Comparison of ENCODE assay signal across 9 cellular contexts in genomic region chrX:13733506-13733905, GRCh38. TPM values are rescaled to one million over a fixed set of nuclear protein-coding genes. Genes with fewer than 3 reads are reported as not detected.
DNase-seq lines count a peak whose midpoint lies in the region; ATAC-seq, FAIRE-seq and TF ChIP-seq lines count a peak whose summit lies in the region.
"Had no signal": no experiment of that assay in that cellular context is flagged by ENCODE, and none has a peak within 500 bp of the region (broad histone marks: within the 10 kb centered on the region; RNA-seq: fewer than 3 reads in every experiment).

No MANE protein-coding gene starts in this region.

- H3K9me3 Mint-ChIP-seq in CD4-positive, CD25-positive, alpha-beta regulatory T cell, result peaks cover 0 to 5% (median 0%) of the 10 kb centered on the region in 7 donors

- H4K91ac ChIP-seq in H1 (replicated peaks; ENCODE audit: insufficient read length, low read length) (no peak overlapping the region), neuronal stem cell (ENCODE audit: low read depth, low read length, poor library complexity) (no peak overlapping the region)

- peaks cover 25% of the 10 kb centered on the region for H3K4me1 ChIP-seq in CD4-positive, CD25-positive, alpha-beta regulatory T cell (ENCODE audit: control insufficient read depth, insufficient read depth, low read length, poor library complexity, severe bottlenecking)
- H3K4me1 ChIP-seq in NT2/D1 (ENCODE audit: insufficient read depth, insufficient read length) (no peaks in the 10 kb centered on the region), H1 (replicated peaks in 1 of 4; ENCODE audit: control insufficient read depth in 3 of 4, insufficient read depth in 4 of 4, low read length in 3 of 4) (no peaks in the 10 kb centered on the region), neuronal stem cell (ENCODE audit: control insufficient read depth in 2 of 2, insufficient read depth in 1 of 2, low read depth in 1 of 2, low read length in 2 of 2) (peaks cover 2 to 7% of the 10 kb centered on the region in 2 donors)

- no peak overlapping the region for H2BK15ac ChIP-seq in H1 (ENCODE audit: low read length)
- H2BK15ac ChIP-seq in neuronal stem cell (ENCODE audit: low read length), result no peak overlapping the region

- H3K4me2 ChIP-seq in H1 (ENCODE audit: insufficient read depth in 1 of 2, low read depth in 2 of 2, low read length in 2 of 2) (peak overlapping the region; percentile 65 to 69), neuronal stem cell (ENCODE audit: insufficient read depth, low read length, poor library complexity, severe bottlenecking) (peak overlapping the region; percentile 33)

- no peak overlapping the region for H2AK5ac ChIP-seq in H1 (ENCODE audit: low read depth, low read length)
- H2AK5ac ChIP-seq in neuronal stem cell (ENCODE audit: low read depth, low read length), result no peak overlapping the region

- no peak overlapping the region for H3K56ac ChIP-seq in H1 (replicated peaks; ENCODE audit: insufficient read length, low read depth, low read length)

- TF ChIP-seq EP300 in H1 (IDR thresholded peaks at IDR 0.05; ENCODE audit: borderline replicate concordance in 1 of 2, low read depth in 2 of 2, low read length in 2 of 2), result no peak

- H3K27me3 Mint-ChIP-seq in CD4-positive, CD25-positive, alpha-beta regulatory T cell, result no peaks in the 10 kb centered on the region

- H3K79me1 ChIP-seq in H1 (ENCODE audit: low read depth, low read length) (0 out of 2 replicates have a peak, but pooled peaks cover 3% of the 10 kb centered on the region), neuronal stem cell (ENCODE audit: low read depth, low read length) (peaks cover 2% of the 10 kb centered on the region)

- H3K27ac ChIP-seq in CD4-positive, CD25-positive, alpha-beta regulatory T cell (ENCODE audit: insufficient read depth, low read length, poor library complexity, severe bottlenecking), result peak overlapping the region; percentile 98
- H3K27ac ChIP-seq in H1 (ENCODE audit: low read depth, low read length), result no peak overlapping the region
- H3K27ac ChIP-seq in neuronal stem cell (replicated peaks; ENCODE audit: low read length), result no peak overlapping the region

- no peak for ATAC-seq in CD4-positive, CD25-positive, alpha-beta regulatory T cell (ENCODE audit: low read depth in 2 of 2)
- ATAC-seq in esophagus mucosa, result no peak

- POLR2A ChIA-PET in H1 (lab: Charles Lee; ENCODE audit: partially characterized antibody), result interaction anchor here (0.6 to 3.1 kb wide), 9 partner anchors 8 to 296 kb away, joined by 3 to 20 read pairs (median 4); partner anchors contain the start of gene GEMIN8

- TF ChIP-seq POLR2A in H1 (IDR thresholded peaks at IDR 0.05; ENCODE audit: control extremely low read depth in 1 of 2, low read depth in 2 of 2, low read length in 2 of 2), result no peak

- H4K8ac ChIP-seq in H1 (ENCODE audit: extremely low read depth, insufficient read depth, low read length) (no peak overlapping the region), neuronal stem cell (ENCODE audit: low read depth, low read length) (no peak overlapping the region)

- no peak overlapping the region for H4K5ac ChIP-seq in H1 (ENCODE audit: insufficient read length, low read depth, low read length)

- peaks cover 0 to 42% of the 10 kb centered on the region in 2 experiments; a peak in 3 of 4 replicates for H3K79me2 ChIP-seq in H1 (ENCODE audit: control insufficient read depth in 1 of 2, insufficient read depth in 2 of 2, low read length in 2 of 2)

- no peak for DNase-seq in CD4-positive, CD25-positive, alpha-beta regulatory T cell
- no peak for DNase-seq in NT2/D1 (ENCODE audit: low read depth, low spot score)
- DNase-seq in H1 (ENCODE audit: low read depth in 1 of 2, low spot score in 2 of 2), result no peak
- DNase-seq in neuronal stem cell (ENCODE audit: low spot score), result no peak
- DNase-seq in NCI-H146 (lab: John Stamatoyannopoulos, UW), result no peak
- DNase-seq in KG1 (lab: John Stamatoyannopoulos, UW), result no peak
- no peak for DNase-seq in activated CD4-positive, CD25-positive, alpha-beta regulatory T cell (lab: John Stamatoyannopoulos, UW)
- DNase-seq: T1000 had no signal

- peak overlapping the region; percentile 96 to 97 (median 96) for H3K27ac Mint-ChIP-seq in CD4-positive, CD25-positive, alpha-beta regulatory T cell

- H3K36me3 ChIP-seq in CD4-positive, CD25-positive, alpha-beta regulatory T cell (ENCODE audit: control insufficient read depth, insufficient read depth, low read length), result peaks cover 8% of the 10 kb centered on the region
- H3K36me3 ChIP-seq in NT2/D1 (ENCODE audit: insufficient read depth, insufficient read length, low read length), result peaks cover 40% of the 10 kb centered on the region
- H3K36me3 ChIP-seq in H1 (ENCODE audit: control insufficient read depth in 2 of 4, insufficient read depth in 4 of 4, low read length in 3 of 4), result peaks cover 0 to 24% (median 2%) of the 10 kb centered on the region in 4 experiments; a peak in 2 of 8 replicates
- peaks cover 0 to 32% of the 10 kb centered on the region in 2 donors for H3K36me3 ChIP-seq in neuronal stem cell (replicated peaks in 1 of 2; ENCODE audit: control insufficient read depth in 2 of 2, insufficient read depth in 2 of 2, low read length in 2 of 2)

- H3K4me1 Mint-ChIP-seq in CD4-positive, CD25-positive, alpha-beta regulatory T cell, result peaks cover 35 to 78% (median 38%) of the 10 kb centered on the region in 4 donors

- TF ChIP-seq CTCF in H1 (IDR thresholded peaks at IDR 0.05; ENCODE audit: control extremely low read depth in 1 of 3, insufficient read depth in 1 of 3, low read depth in 1 of 3, low read length in 3 of 3), result no peak

- no peaks in the 10 kb centered on the region for H3K23me2 ChIP-seq in H1 (ENCODE audit: low read depth, low read length)

- H3K14ac ChIP-seq in H1 (ENCODE audit: insufficient read length) (no peak overlapping the region), neuronal stem cell (ENCODE audit: low read length) (no peak overlapping the region)

- H3K4ac ChIP-seq in H1 (replicated peaks; ENCODE audit: insufficient read length, low read depth, low read length), result no peak overlapping the region
- H3K4ac ChIP-seq in neuronal stem cell (ENCODE audit: low read length), result no peak overlapping the region

- peak overlapping the region; percentile 89 for H3K4me3 ChIP-seq in CD4-positive, CD25-positive, alpha-beta regulatory T cell (ENCODE audit: low read depth, low read length)
- H3K4me3 ChIP-seq in NT2/D1 (ENCODE audit: insufficient read length, low read depth), result peak overlapping the region; percentile 80
- H3K4me3 ChIP-seq in H1 (ENCODE audit: extremely low read depth in 1 of 4, insufficient read depth in 2 of 4, low read depth in 3 of 4, low read length in 4 of 4), result peak overlapping the region; percentile 80 to 92 (median 86)
- H3K4me3 ChIP-seq in neuronal stem cell (ENCODE audit: low read length in 2 of 2), result peak overlapping the region in 1 of 2 donors; percentile 74

- H2BK5ac ChIP-seq in H1 (ENCODE audit: low read depth, low read length) (no peak overlapping the region), neuronal stem cell (ENCODE audit: low read length) (no peak overlapping the region)

- H3K27me3 ChIP-seq in CD4-positive, CD25-positive, alpha-beta regulatory T cell (ENCODE audit: control insufficient read depth, insufficient read depth, low read length), result no peaks in the 10 kb centered on the region
- H3K27me3 ChIP-seq in NT2/D1 (ENCODE audit: insufficient read depth, insufficient read length) (no peaks in the 10 kb centered on the region), H1 (replicated peaks in 1 of 4; ENCODE audit: control insufficient read depth in 3 of 4, extremely low read depth in 1 of 4, insufficient read depth in 3 of 4, low read length in 3 of 4) (no peaks in the 10 kb centered on the region), neuronal stem cell (ENCODE audit: control insufficient read depth in 3 of 3, insufficient read depth in 3 of 3, low read depth in 1 of 3, low read length in 3 of 3) (no peaks in the 10 kb centered on the region)

- H4K20me1 ChIP-seq in H1 (replicated peaks in 1 of 2; ENCODE audit: control insufficient read depth in 1 of 2, insufficient read depth in 2 of 2, low read length in 2 of 2), result no peaks in the 10 kb centered on the region

- H3K36me3 Mint-ChIP-seq in CD4-positive, CD25-positive, alpha-beta regulatory T cell, result peaks cover 29% of the 10 kb centered on the region

- no peak overlapping the region for H2BK120ac ChIP-seq in H1 (replicated peaks; ENCODE audit: low read depth, low read length)
- H2BK120ac ChIP-seq in neuronal stem cell (ENCODE audit: low read depth, low read length), result no peak overlapping the region

- TF ChIP-seq RAD21 in H1 (IDR thresholded peaks at IDR 0.05 in 1 of 2, conservative IDR thresholded peaks at IDR 0.05 in 1 of 2; ENCODE audit: low read depth in 2 of 2, low read length in 2 of 2), result no peak

- H3K18ac ChIP-seq in H1 (ENCODE audit: extremely low read depth, low read length), result no peak overlapping the region
- no peak overlapping the region for H3K18ac ChIP-seq in neuronal stem cell (ENCODE audit: low read length)

- peak overlapping the region; percentile 91 to 99 (median 98) for H3K4me3 Mint-ChIP-seq in CD4-positive, CD25-positive, alpha-beta regulatory T cell

- no peak overlapping the region for H3K23ac ChIP-seq in H1 (ENCODE audit: insufficient read length)
- H3K23ac ChIP-seq in neuronal stem cell (ENCODE audit: low read depth, low read length, poor library complexity), result no peak overlapping the region

- FAIRE-seq in H1 (lab: Jason Lieb, UNC), result no peak

- H2BK12ac ChIP-seq in H1 (ENCODE audit: low read depth, low read length) (no peak overlapping the region), neuronal stem cell (ENCODE audit: low read length) (no peak overlapping the region)

- no peak overlapping the region for H2BK20ac ChIP-seq in H1 (ENCODE audit: low read length)

- CTCF ChIA-PET in H1 (lab: Charles Lee; ENCODE audit: partially characterized antibody), result interaction anchor here (1.2 kb wide), 1 partner anchor 15 kb away, joined by 3 read pairs; no protein-coding TSS in a partner anchor

- no peak overlapping the region for H2AFZ ChIP-seq in H1 (ENCODE audit: low read length)
- peak overlapping the region; percentile 92 for H2AFZ ChIP-seq in neuronal stem cell (ENCODE audit: low read length)

- 73% methylated on average over 4 of the region's 4 CpGs; no CpG with 5 or more reads in 1 of the 2 experiments for WGBS in H1 (ENCODE audit: extremely low coverage in 1 of 2, insufficient coverage in 1 of 2, insufficient read length in 1 of 2, insufficient replicate concordance in 2 of 2, low coverage in 1 of 2, low lambda C conversion rate in 2 of 2, missing lambda C conversion rate in 1 of 2), 2 experiments
- no CpG with 5 or more reads among the region's 4 CpGs for WGBS in neuronal stem cell (ENCODE audit: extremely low coverage in 2 of 2, insufficient read length in 2 of 2, insufficient replicate concordance in 1 of 2), 2 donors

- peak overlapping the region; percentile 84 for H3K9ac ChIP-seq in NT2/D1 (ENCODE audit: insufficient read length, low read depth)
- peak overlapping the region; percentile 74 to 97 (median 86); a peak in 6 of 7 replicates for H3K9ac ChIP-seq in H1 (replicated peaks in 1 of 4; ENCODE audit: extremely low read depth in 1 of 4, low read depth in 3 of 4, low read length in 3 of 4)
- no peak overlapping the region for H3K9ac ChIP-seq in neuronal stem cell (ENCODE audit: low read depth, low read length, poor library complexity)

- H3K9me3 ChIP-seq in CD4-positive, CD25-positive, alpha-beta regulatory T cell (ENCODE audit: control insufficient read depth in 2 of 2, low read length in 2 of 2), result no peaks in the 10 kb centered on the region
- H3K9me3 ChIP-seq in NT2/D1 (ENCODE audit: insufficient read depth, low read length), result no peaks in the 10 kb centered on the region
- H3K9me3 ChIP-seq in H1 (ENCODE audit: insufficient read depth in 2 of 2, low read depth in 1 of 2, low read length in 1 of 2), result no peaks in the 10 kb centered on the region
- H3K9me3 ChIP-seq in neuronal stem cell (replicated peaks in 1 of 2; ENCODE audit: control insufficient read depth in 2 of 2, insufficient read depth in 1 of 2, low read depth in 1 of 2, low read length in 2 of 2), result no peaks in the 10 kb centered on the region

RNA-seq across cellular contexts. Expression of gene TRAPPC2, which starts 0.9 kb away (rescaled TPM):
- 31.3 TPM for total RNA-seq in CD4-positive, CD25-positive, alpha-beta regulatory T cell
- polyA plus RNA-seq in CD4-positive, CD25-positive, alpha-beta regulatory T cell, result 10 to 100 TPM; 36.8 to 46.9 (median 41.1) TPM
- 10.8 and 11.6 TPM in 2 replicates for total RNA-seq in H1 (2021; fragmentation: NEBNext Ultra II Directional; extraction: Animal tissue kit (Norgen Biotek cat#: 25700))
- polyA plus RNA-seq in H1 (2011; rRNA removed), result 5.8 and 6.7 TPM in 2 replicates
- 6.5 TPM for polyA plus RNA-seq in H1 (2011; cell fraction: cytosol; rRNA removed)
- polyA plus RNA-seq in H1 (2011; cell fraction: nucleus; rRNA removed), result 4.3 TPM
- polyA plus RNA-seq in H1 (2012, experiment 1 of 2), result 7.2 to 18.2 TPM (median 9.8 TPM) in 4 replicates
- polyA plus RNA-seq in H1 (2012, experiment 2 of 2), result 3.8 TPM
- polyA plus RNA-seq in H1 (2013, experiment 1 of 2), result 6.3 TPM
- polyA plus RNA-seq in H1 (2013, experiment 2 of 2), result 5.7 TPM
- 11.9 and 15.4 TPM in 2 replicates for polyA minus RNA-seq in H1 (2011; rRNA and poly(A)+ RNA removed)
- polyA minus RNA-seq in H1 (2011; cell fraction: cytosol; rRNA and poly(A)+ RNA removed), result 8.9 TPM
- polyA minus RNA-seq in H1 (2011; cell fraction: nucleus; rRNA and poly(A)+ RNA removed), result 11.1 TPM
- 8.2 TPM for polyA plus RNA-seq in neuronal stem cell (2013, experiment 1 of 2)
- polyA plus RNA-seq in neuronal stem cell (2013, experiment 2 of 2), result 9.0 TPM
- total RNA-seq in esophagus mucosa, result 15.0 TPM

RNA-seq across cellular contexts. Expression of gene OFD1, which starts 1.0 kb away (rescaled TPM):
- total RNA-seq in CD4-positive, CD25-positive, alpha-beta regulatory T cell, result 79.9 TPM
- 10 to 100 TPM; 26.9 to 36.3 (median 32.0) TPM for polyA plus RNA-seq in CD4-positive, CD25-positive, alpha-beta regulatory T cell
- 21.4 and 23.4 TPM in 2 replicates for total RNA-seq in H1 (2021; fragmentation: NEBNext Ultra II Directional; extraction: Animal tissue kit (Norgen Biotek cat#: 25700))
- 8.0 and 9.0 TPM in 2 replicates for polyA plus RNA-seq in H1 (2011; rRNA removed)
- 13.0 TPM for polyA plus RNA-seq in H1 (2011; cell fraction: cytosol; rRNA removed)
- 29.0 TPM for polyA plus RNA-seq in H1 (2011; cell fraction: nucleus; rRNA removed)
- polyA plus RNA-seq in H1 (2012, experiment 1 of 2), result 13.9 to 22.7 TPM (median 15.7 TPM) in 4 replicates
- 1.1 TPM for polyA plus RNA-seq in H1 (2012, experiment 2 of 2)
- 28.4 TPM for polyA plus RNA-seq in H1 (2013, experiment 1 of 2)
- 23.2 TPM for polyA plus RNA-seq in H1 (2013, experiment 2 of 2)
- 8.5 and 10.2 TPM in 2 replicates for polyA minus RNA-seq in H1 (2011; rRNA and poly(A)+ RNA removed)
- 13.2 TPM for polyA minus RNA-seq in H1 (2011; cell fraction: cytosol; rRNA and poly(A)+ RNA removed)
- polyA minus RNA-seq in H1 (2011; cell fraction: nucleus; rRNA and poly(A)+ RNA removed), result 23.1 TPM
- polyA plus RNA-seq in neuronal stem cell (2013, experiment 1 of 2), result 21.9 TPM
- polyA plus RNA-seq in neuronal stem cell (2013, experiment 2 of 2), result 24.0 TPM
- 22.4 TPM for total RNA-seq in esophagus mucosa

RNA-seq across cellular contexts. Expression of gene RAB9A, which starts 44.6 kb away (rescaled TPM):
- total RNA-seq in CD4-positive, CD25-positive, alpha-beta regulatory T cell, result 22.8 TPM
- polyA plus RNA-seq in CD4-positive, CD25-positive, alpha-beta regulatory T cell, result 10 to 100 TPM; 23.1 to 33.4 (median 26.7) TPM
- total RNA-seq in H1 (2021; fragmentation: NEBNext Ultra II Directional; extraction: Animal tissue kit (Norgen Biotek cat#: 25700)), result 29.4 and 34.0 TPM in 2 replicates
- polyA plus RNA-seq in H1 (2011; rRNA removed), result 12.4 and 21.8 TPM in 2 replicates
- 17.1 TPM for polyA plus RNA-seq in H1 (2011; cell fraction: cytosol; rRNA removed)
- polyA plus RNA-seq in H1 (2011; cell fraction: nucleus; rRNA removed), result 5.7 TPM
- polyA plus RNA-seq in H1 (2012, experiment 1 of 2), result 19.8 to 21.8 TPM (median 20.8 TPM) in 4 replicates
- 5.5 TPM for polyA plus RNA-seq in H1 (2012, experiment 2 of 2)
- polyA plus RNA-seq in H1 (2013, experiment 1 of 2), result 21.1 TPM
- polyA plus RNA-seq in H1 (2013, experiment 2 of 2), result 18.6 TPM
- polyA minus RNA-seq in H1 (2011; rRNA and poly(A)+ RNA removed), result 8.2 and 12.2 TPM in 2 replicates
- 9.7 TPM for polyA minus RNA-seq in H1 (2011; cell fraction: cytosol; rRNA and poly(A)+ RNA removed)
- polyA minus RNA-seq in H1 (2011; cell fraction: nucleus; rRNA and poly(A)+ RNA removed), result 6.4 TPM
- 14.9 TPM for polyA plus RNA-seq in neuronal stem cell (2013, experiment 1 of 2)
- 15.2 TPM for polyA plus RNA-seq in neuronal stem cell (2013, experiment 2 of 2)
- total RNA-seq in esophagus mucosa, result 21.3 TPM
